In the genomic region with DNA sequence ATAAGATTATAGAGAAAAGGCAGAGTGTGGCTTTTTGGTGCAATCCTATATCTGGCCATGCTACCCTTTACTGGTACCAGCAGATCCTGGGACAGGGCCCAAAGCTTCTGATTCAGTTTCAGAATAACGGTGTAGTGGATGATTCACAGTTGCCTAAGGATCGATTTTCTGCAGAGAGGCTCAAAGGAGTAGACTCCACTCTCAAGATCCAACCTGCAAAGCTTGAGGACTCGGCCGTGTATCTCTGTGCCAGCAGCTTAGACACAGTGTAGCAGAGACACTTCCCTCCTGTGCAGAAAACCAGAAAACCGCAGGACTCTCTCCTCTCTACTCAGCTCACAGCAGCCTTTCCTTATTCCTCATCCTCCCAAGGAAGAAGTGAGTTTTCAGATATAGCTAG, we compare ENCODE assay signal across 7 cellular contexts.
DNase-seq lines count a peak whose midpoint lies in the region; ATAC-seq, FAIRE-seq and TF ChIP-seq lines count a peak whose summit lies in the region.
"Not testable (repeated sequence)": the region's sequence is repeated elsewhere in the genome, so short reads cannot be mapped to it uniquely, and the experiment has no call there.

No MANE protein-coding gene starts in this region.

- not testable (repeated sequence) for H4K20me1 ChIP-seq in Loucy (ENCODE audit: insufficient read depth, low read length, poor library complexity, severe bottlenecking); osteoblast (ENCODE audit: insufficient read depth, low read length)

- H3K27ac Mint-ChIP-seq in T-helper 1 cell treated with Interleukin-12 subunit alpha and Interleukin-12 subunit beta and Interleukin-4 antibody, amounts not matched to agents 30 μg/mL and 1 μg/mL, for 36 hours, result not testable (repeated sequence)
- H3K27ac Mint-ChIP-seq in activated CD8-positive, alpha-beta memory T cell treated with anti-CD3 and anti-CD28 coated beads, Interleukin-2, amount 10 ng/mL, durations not matched to agents 7 days and 5 days, result peak overlapping the region; percentile 83
- peak overlapping the region; percentile 82 for H3K27ac Mint-ChIP-seq in activated naive CD8-positive, alpha-beta T cell treated with anti-CD3 and anti-CD28 coated beads, Interleukin-2, amount 10 ng/mL, durations not matched to agents 7 days and 5 days

- H3K4me3 Mint-ChIP-seq in T-helper 1 cell treated with Interleukin-12 subunit alpha and Interleukin-12 subunit beta and Interleukin-4 antibody, amounts not matched to agents 30 μg/mL and 1 μg/mL, for 36 hours, result peak overlapping the region; percentile 69
- peak overlapping the region; percentile 67 for H3K4me3 Mint-ChIP-seq in activated CD8-positive, alpha-beta memory T cell treated with anti-CD3 and anti-CD28 coated beads, Interleukin-2, amount 10 ng/mL, durations not matched to agents 7 days and 5 days
- peak overlapping the region; percentile 77 for H3K4me3 Mint-ChIP-seq in activated naive CD8-positive, alpha-beta T cell treated with anti-CD3 and anti-CD28 coated beads, Interleukin-2, amount 10 ng/mL, durations not matched to agents 7 days and 5 days

- not testable (repeated sequence) for H3K9me3 ChIP-seq in Loucy (ENCODE audit: insufficient read depth, low read depth, low read length); osteoblast (ENCODE audit: low read depth, low read length)

- not testable (repeated sequence) for H3K79me2 ChIP-seq in Loucy (ENCODE audit: insufficient read depth, low read length); osteoblast (ENCODE audit: insufficient read depth, low read length)

- peaks cover 21% of the 10 kb centered on the region for H3K4me1 Mint-ChIP-seq in T-helper 1 cell treated with Interleukin-12 subunit alpha and Interleukin-12 subunit beta and Interleukin-4 antibody, amounts not matched to agents 30 μg/mL and 1 μg/mL, for 36 hours (ENCODE audit: low read depth)
- peaks cover 20% of the 10 kb centered on the region for H3K4me1 Mint-ChIP-seq in activated CD8-positive, alpha-beta memory T cell treated with anti-CD3 and anti-CD28 coated beads, Interleukin-2, amount 10 ng/mL, durations not matched to agents 7 days and 5 days
- peaks cover 30% of the 10 kb centered on the region for H3K4me1 Mint-ChIP-seq in activated naive CD8-positive, alpha-beta T cell treated with anti-CD3 and anti-CD28 coated beads, Interleukin-2, amount 10 ng/mL, durations not matched to agents 7 days and 5 days

- peak; percentile 43 for ATAC-seq in GM21619 (IDR thresholded peaks at IDR 0.05; ENCODE audit: unreplicated experiment)
- peak; percentile 71 for ATAC-seq in activated CD8-positive, alpha-beta memory T cell treated with anti-CD3 and anti-CD28 coated beads, Interleukin-2, amount 10 ng/mL, durations not matched to agents 7 days and 5 days
- ATAC-seq in activated naive CD8-positive, alpha-beta T cell treated with anti-CD3 and anti-CD28 coated beads, Interleukin-2, amount 10 ng/mL, durations not matched to agents 7 days and 5 days (ENCODE audit: low read depth), result peak; percentile 70

- not testable (repeated sequence) for H3K9me2 ChIP-seq in Loucy (replicated peaks; ENCODE audit: low read depth, low read length)

- CTCF ChIA-PET in activated CD8-positive, alpha-beta memory T cell treated with anti-CD3 and anti-CD28 coated beads, Interleukin-2, amount 10 ng/mL, durations not matched to agents 7 days and 5 days (lab: Charles Lee), result interaction anchor here (1.6 to 2.1 kb wide), 4 partner anchors 25 to 377 kb away, joined by 3 to 10 read pairs (median 7); no protein-coding TSS in a partner anchor

- FAIRE-seq in GM12892 (lab: Jason Lieb, UNC), result peak; percentile 65

- not testable (repeated sequence) for H3K27ac ChIP-seq in osteoblast (ENCODE audit: low read depth, low read length)

- not testable (repeated sequence) for DNase-seq in GM12892 (ENCODE audit: insufficient read length); activated CD8-positive, alpha-beta memory T cell treated with anti-CD3 and anti-CD28 coated beads, Interleukin-2, amount 10 ng/mL, durations not matched to agents 7 days and 5 days; activated naive CD8-positive, alpha-beta T cell treated with anti-CD3 and anti-CD28 coated beads, Interleukin-2, amount 10 ng/mL, durations not matched to agents 7 days and 5 days; osteoblast (ENCODE audit: insufficient read length, low spot score, missing footprints)

- H3K9ac ChIP-seq in Loucy (ENCODE audit: low read depth, low read length, poor library complexity, severe bottlenecking), result peak overlapping the region; percentile 55

- H3K4me2 ChIP-seq in Loucy (ENCODE audit: low read depth, low read length, poor library complexity, severe bottlenecking), result peak overlapping the region; percentile 47
- H3K4me2 ChIP-seq in osteoblast (ENCODE audit: insufficient read depth, low read length), result not testable (repeated sequence)

- peak overlapping the region; percentile 1 for H3K4me3 ChIP-seq in Loucy (ENCODE audit: low read length, poor library complexity, severe bottlenecking)
- H3K4me3 ChIP-seq in osteoblast (ENCODE audit: insufficient read depth, low read length), result not testable (repeated sequence)

- H3F3A ChIP-seq in Loucy (ENCODE audit: low read depth), result not testable (repeated sequence)

- H3K4me1 ChIP-seq in Loucy (ENCODE audit: insufficient read depth, low read length, poor library complexity, severe bottlenecking) (peaks cover 58% of the 10 kb centered on the region), osteoblast (ENCODE audit: insufficient read depth, low read length) (peaks cover 18% of the 10 kb centered on the region)

- not testable (repeated sequence) for H3K36me3 Mint-ChIP-seq in T-helper 1 cell treated with Interleukin-12 subunit alpha and Interleukin-12 subunit beta and Interleukin-4 antibody, amounts not matched to agents 30 μg/mL and 1 μg/mL, for 36 hours (ENCODE audit: low read depth); activated CD8-positive, alpha-beta memory T cell treated with anti-CD3 and anti-CD28 coated beads, Interleukin-2, amount 10 ng/mL, durations not matched to agents 7 days and 5 days; activated naive CD8-positive, alpha-beta T cell treated with anti-CD3 and anti-CD28 coated beads, Interleukin-2, amount 10 ng/mL, durations not matched to agents 7 days and 5 days

- H3K9me3 Mint-ChIP-seq in T-helper 1 cell treated with Interleukin-12 subunit alpha and Interleukin-12 subunit beta and Interleukin-4 antibody, amounts not matched to agents 30 μg/mL and 1 μg/mL, for 36 hours; activated CD8-positive, alpha-beta memory T cell treated with anti-CD3 and anti-CD28 coated beads, Interleukin-2, amount 10 ng/mL, durations not matched to agents 7 days and 5 days (ENCODE audit: low read depth); activated naive CD8-positive, alpha-beta T cell treated with anti-CD3 and anti-CD28 coated beads, Interleukin-2, amount 10 ng/mL, durations not matched to agents 7 days and 5 days: not testable (repeated sequence)

- POLR2A ChIA-PET in activated naive CD8-positive, alpha-beta T cell treated with anti-CD3 and anti-CD28 coated beads, Interleukin-2, amount 10 ng/mL, durations not matched to agents 7 days and 5 days (lab: Charles Lee), result interaction anchor here (0.7 to 1.9 kb wide), 3 partner anchors 353 to 375 kb away, joined by 3 to 4 read pairs (median 3); no protein-coding TSS in a partner anchor

- H3K27me3 ChIP-seq in Loucy (ENCODE audit: insufficient read depth, low read length, poor library complexity, severe bottlenecking); osteoblast (ENCODE audit: insufficient read depth, low read length): not testable (repeated sequence)

- H3K27me3 Mint-ChIP-seq in T-helper 1 cell treated with Interleukin-12 subunit alpha and Interleukin-12 subunit beta and Interleukin-4 antibody, amounts not matched to agents 30 μg/mL and 1 μg/mL, for 36 hours (ENCODE audit: low read depth); activated CD8-positive, alpha-beta memory T cell treated with anti-CD3 and anti-CD28 coated beads, Interleukin-2, amount 10 ng/mL, durations not matched to agents 7 days and 5 days; activated naive CD8-positive, alpha-beta T cell treated with anti-CD3 and anti-CD28 coated beads, Interleukin-2, amount 10 ng/mL, durations not matched to agents 7 days and 5 days: not testable (repeated sequence)

- not testable (repeated sequence) for TF ChIP-seq CTCF in Loucy (conservative IDR thresholded peaks at IDR 0.05; ENCODE audit: low read length); osteoblast (IDR thresholded peaks at IDR 0.05; ENCODE audit: extremely low read depth, low read depth, low read length)

- H3K36me3 ChIP-seq in Loucy (ENCODE audit: insufficient read depth, low read length); osteoblast (ENCODE audit: insufficient read depth, low read length): not testable (repeated sequence)

- not testable (repeated sequence) for TF ChIP-seq POLR2A in GM12892 (IDR thresholded peaks at IDR 0.05; ENCODE audit: low read depth, low read length)

- H2AFZ ChIP-seq in Loucy (ENCODE audit: low read length), result not testable (repeated sequence)
- H2AFZ ChIP-seq in osteoblast (ENCODE audit: low read length), result peak overlapping the region; percentile 42
